Comparison of ENCODE assay signal across 8 cellular contexts in genomic region chr3:138180375-138181029, GRCh38. TPM values are rescaled to one million over a fixed set of nuclear protein-coding genes. Genes with fewer than 3 reads are reported as not detected.
DNase-seq lines count a peak whose midpoint lies in the region; ATAC-seq and TF ChIP-seq lines count a peak whose summit lies in the region.

No MANE protein-coding gene starts in this region.

- H3K9me2 ChIP-seq in Loucy (replicated peaks; ENCODE audit: low read depth, low read length): no peaks in the 10 kb centered on the region

- H3K4me2 ChIP-seq in Loucy (ENCODE audit: low read depth, low read length, poor library complexity, severe bottlenecking) (no peak overlapping the region), mesendoderm (ENCODE audit: low read length) (no peak overlapping the region)

- H3K9ac ChIP-seq in Loucy (ENCODE audit: low read depth, low read length, poor library complexity, severe bottlenecking): peak overlapping the region; percentile 43
- H3K9ac ChIP-seq in mesendoderm (ENCODE audit: low read length): no peak overlapping the region

- no peaks in the 10 kb centered on the region for H3F3A ChIP-seq in Loucy (ENCODE audit: low read depth)

- WGBS in mesendoderm (ENCODE audit: extremely low coverage, insufficient coverage, low lambda C conversion rate): no CpG with 5 or more reads among the region's 2 CpGs

- no peak overlapping the region for H4K5ac ChIP-seq in mesendoderm (ENCODE audit: low read length)

- no peak overlapping the region for H3K27ac ChIP-seq in mesendoderm (ENCODE audit: low read depth, low read length)

- no peaks in the 10 kb centered on the region for H3K36me3 Mint-ChIP-seq in central memory CD8-positive, alpha-beta T cell (ENCODE audit: insufficient read depth)

- H2AK5ac ChIP-seq in mesendoderm (ENCODE audit: low read length): no peak overlapping the region

- H3K27me3 ChIP-seq in Loucy (ENCODE audit: insufficient read depth, low read length, poor library complexity, severe bottlenecking) (no peaks in the 10 kb centered on the region), mesendoderm (ENCODE audit: insufficient read depth, low read length, poor library complexity) (no peaks in the 10 kb centered on the region)

- no peaks in the 10 kb centered on the region for H4K20me1 ChIP-seq in Loucy (ENCODE audit: insufficient read depth, low read length, poor library complexity, severe bottlenecking)

- peak overlapping the region; percentile 90 for H2AFZ ChIP-seq in Loucy (ENCODE audit: low read length)

- H3K4me1 Mint-ChIP-seq in central memory CD8-positive, alpha-beta T cell: no peaks in the 10 kb centered on the region

- TF ChIP-seq CTCF in Loucy (conservative IDR thresholded peaks at IDR 0.05; ENCODE audit: low read length): peak; percentile 89

- no peak overlapping the region for H3K4me3 ChIP-seq in Loucy (ENCODE audit: low read length, poor library complexity, severe bottlenecking)
- H3K4me3 ChIP-seq in mesendoderm (ENCODE audit: low read length): no peak overlapping the region

- no peak overlapping the region for H4K8ac ChIP-seq in mesendoderm (ENCODE audit: low read depth, low read length)

- H2BK5ac ChIP-seq in mesendoderm (ENCODE audit: low read length): no peak overlapping the region

- H3K18ac ChIP-seq in mesendoderm (ENCODE audit: low read length): no peak overlapping the region

- ATAC-seq in GM21723 (IDR thresholded peaks at IDR 0.05; ENCODE audit: unreplicated experiment): peak; percentile 85
- peak; percentile 78 for ATAC-seq in central memory CD8-positive, alpha-beta T cell (replicated peaks; ENCODE audit: extremely low read depth, poor library complexity, severe bottlenecking)
- no peak for ATAC-seq in HG02763 (IDR thresholded peaks at IDR 0.05; ENCODE audit: unreplicated experiment)

- H3K23ac ChIP-seq in mesendoderm (ENCODE audit: low read length): no peak overlapping the region

- H2BK15ac ChIP-seq in mesendoderm (replicated peaks; ENCODE audit: low read depth): no peak overlapping the region

- H3K36me3 ChIP-seq in Loucy (ENCODE audit: insufficient read depth, low read length) (no peaks in the 10 kb centered on the region), mesendoderm (ENCODE audit: control insufficient read depth, insufficient read depth, low read length) (no peaks in the 10 kb centered on the region)

- H3K79me2 ChIP-seq in Loucy (ENCODE audit: insufficient read depth, low read length): no peaks in the 10 kb centered on the region
- no peaks in the 10 kb centered on the region for H3K79me2 ChIP-seq in mesendoderm (ENCODE audit: control insufficient read depth, insufficient read depth, low read length)

- H3K27ac Mint-ChIP-seq in central memory CD8-positive, alpha-beta T cell (ENCODE audit: low read depth): no peak overlapping the region

- no peaks in the 10 kb centered on the region for H3K79me1 ChIP-seq in mesendoderm (ENCODE audit: low read length)

- no peaks in the 10 kb centered on the region for H3K9me3 ChIP-seq in Loucy (ENCODE audit: insufficient read depth, low read depth, low read length)

- H3K9me3 Mint-ChIP-seq in central memory CD8-positive, alpha-beta T cell: no peaks in the 10 kb centered on the region

- no peak overlapping the region for H3K4me3 Mint-ChIP-seq in central memory CD8-positive, alpha-beta T cell

- no peak overlapping the region for H3K56ac ChIP-seq in mesendoderm (ENCODE audit: low read length)

- H3K4ac ChIP-seq in mesendoderm (ENCODE audit: low read depth, low read length): no peak overlapping the region

- peaks cover 32% of the 10 kb centered on the region for H3K27me3 Mint-ChIP-seq in central memory CD8-positive, alpha-beta T cell

- DNase-seq in EH (ENCODE audit: low read depth) (peak; percentile 45), RKO (ENCODE audit: low spot score) (peak; percentile 69), mesendoderm (peak; percentile 19), NCI-H1930 (lab: John Stamatoyannopoulos, UW) (no peak)
- DNase-seq in central memory CD8-positive, alpha-beta T cell (ENCODE audit: low spot score in 2 of 2): no peak

- H2BK120ac ChIP-seq in mesendoderm (ENCODE audit: low read depth, low read length): no peak overlapping the region

- peaks cover 8% of the 10 kb centered on the region for H3K4me1 ChIP-seq in Loucy (ENCODE audit: insufficient read depth, low read length, poor library complexity, severe bottlenecking)
- no peaks in the 10 kb centered on the region for H3K4me1 ChIP-seq in mesendoderm (ENCODE audit: control insufficient read depth, low read depth, low read length)

RNA-seq across cellular contexts. Expression of gene DBR1, which starts 5.8 kb away (rescaled TPM):
- 13.1 TPM for polyA plus RNA-seq in mesendoderm (2013, experiment 1 of 2)
- polyA plus RNA-seq in mesendoderm (2013, experiment 2 of 2): 13.4 TPM

RNA-seq across cellular contexts. Expression of gene ARMC8, which starts 6.6 kb away (rescaled TPM):
- polyA plus RNA-seq in mesendoderm (2013, experiment 1 of 2): 43.7 TPM
- polyA plus RNA-seq in mesendoderm (2013, experiment 2 of 2): 40.9 TPM

RNA-seq across cellular contexts. Expression of gene A4GNT, which starts 48.3 kb away (rescaled TPM):
- not detected for polyA plus RNA-seq in mesendoderm (2013, experiment 1 of 2)
- polyA plus RNA-seq in mesendoderm (2013, experiment 2 of 2): not detected

Comparison
In these comparisons a context has a peak if more than half of its experiments do, and no peak if none do; other contexts are left out.
1. DNase-seq: peak in EH (single experiment), RKO (single experiment) and mesendoderm (single experiment); none in central memory CD8-positive, alpha-beta T cell (0 of 2) and NCI-H1930 (0 of 2).